22 cellular contexts compared by ENCODE assay signal in the genomic region with DNA sequence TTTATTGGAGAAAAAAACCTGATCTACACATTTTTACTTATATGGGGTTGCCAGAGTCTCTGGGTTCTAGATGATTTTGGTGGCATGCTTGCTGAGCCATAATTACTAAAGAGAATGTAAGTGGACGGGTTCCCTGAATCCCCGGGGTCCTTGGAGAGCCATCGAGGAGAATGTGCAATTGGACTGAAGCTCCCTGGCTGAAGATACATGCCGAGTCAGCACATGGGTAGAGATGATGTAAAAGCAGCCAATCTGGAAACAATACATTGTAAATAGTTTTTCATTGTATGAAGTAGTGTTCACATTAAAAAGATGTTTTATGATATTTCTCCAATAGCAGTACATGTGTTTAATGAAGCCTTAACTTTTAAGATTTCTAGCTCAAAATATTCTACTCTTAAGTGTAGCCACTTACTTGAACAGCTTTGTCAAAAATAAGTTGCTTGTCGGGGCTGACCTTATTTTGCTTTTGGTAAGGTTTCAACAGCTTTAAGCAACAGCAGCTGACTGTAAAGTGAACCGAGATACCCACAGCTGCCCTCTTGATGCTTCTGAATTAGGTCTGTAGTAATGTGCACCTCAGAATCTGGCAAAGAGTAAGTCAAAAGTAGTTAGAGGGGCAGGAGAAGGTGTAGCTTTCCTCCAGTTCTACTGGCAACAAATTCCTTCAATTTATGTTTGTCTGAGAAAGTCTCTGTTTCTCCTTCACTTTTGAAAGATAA.
DNase-seq lines count a peak whose midpoint lies in the region; ATAC-seq and TF ChIP-seq lines count a peak whose summit lies in the region.
"Had no signal": no experiment of that assay in that cellular context is flagged by ENCODE, and none has a peak within 500 bp of the region (broad histone marks: within the 10 kb centered on the region; RNA-seq: fewer than 3 reads in every experiment).

No MANE protein-coding gene starts in this region.

- no peaks in the 10 kb centered on the region for H3K9me3 ChIP-seq in CD4-positive, alpha-beta T cell (ENCODE audit: control insufficient read depth, low read length)
- H3K9me3 ChIP-seq in psoas muscle, result no peaks in the 10 kb centered on the region
- H3K9me3 ChIP-seq: SJSA1, spleen had no signal

- DNase-seq in CD4-positive, alpha-beta T cell, result no peak
- DNase-seq in DMS79 (lab: John Stamatoyannopoulos, UW), result peak; percentile 14
- peak; percentile 31 for DNase-seq in cerebellum (ENCODE audit: low spot score)
- DNase-seq in psoas muscle, result no peak
- no peak for DNase-seq in RKO (ENCODE audit: low spot score)
- no peak for DNase-seq in endothelial cell (ENCODE audit: low spot score)
- DNase-seq in NCI-H1092 treated with DMSO at 0.1 percent for 48 hours (lab: John Stamatoyannopoulos, UW), result no peak
- DNase-seq: activated CD4-positive, alpha-beta T cell treated with anti-CD3 and anti-CD28 coated beads, Interleukin-2, amount 50 U/mL, for 48 hours; activated naive CD4-positive, alpha-beta T cell treated with anti-CD3 and anti-CD28 coated beads, Interleukin-2, amount 10 ng/mL, durations not matched to agents 7 days and 5 days; anterior cingulate cortex; dermis blood vessel endothelial cell; HFFc6; MV-4-11; NCI-H146; NCI-H524 treated with DMSO at 0.1 percent for 48 hours; spleen; stimulated activated CD4-positive, alpha-beta T cell treated with anti-CD3 and anti-CD28 coated beads, Interleukin-2, amount 100 ng/mL, for 48 hours; T-helper 1 cell had no signal

- no peak for TF ChIP-seq CTCF in CD4-positive, alpha-beta T cell (IDR thresholded peaks at IDR 0.05)
- TF ChIP-seq CTCF in psoas muscle (IDR thresholded peaks at IDR 0.05) (no peak), endothelial cell (IDR thresholded peaks at IDR 0.05; ENCODE audit: unreplicated experiment) (no peak)

- CTCF ChIA-PET in CD4-positive, alpha-beta T cell (lab: Charles Lee), result no interaction called here

- intact Hi-C loops in CD4-positive, alpha-beta T cell (cut with DNase I, micrococcal nuclease), result no loop called here
- intact Hi-C loops in psoas muscle (cut with DNase I), result loop anchor here in 1 of 2 donors (5.0 kb wide), 1 partner anchor 52 kb away; no protein-coding TSS in a partner anchor

- H3K4me1 Mint-ChIP-seq in CD4-positive, alpha-beta T cell (ENCODE audit: low read depth), result peaks cover 36% of the 10 kb centered on the region
- no peaks in the 10 kb centered on the region for H3K4me1 Mint-ChIP-seq in endothelial cell (ENCODE audit: unreplicated experiment)
- H3K4me1 Mint-ChIP-seq: CD14-positive monocyte had no signal

- H3K27ac ChIP-seq in CD4-positive, alpha-beta T cell (ENCODE audit: low read depth, low read length), result no peak overlapping the region
- H3K27ac ChIP-seq in psoas muscle, result peak overlapping the region; percentile 87
- H3K27ac ChIP-seq: SJSA1, spleen had no signal

- H3K27me3 Mint-ChIP-seq in CD4-positive, alpha-beta T cell, result no peaks in the 10 kb centered on the region
- H3K27me3 Mint-ChIP-seq in endothelial cell (ENCODE audit: unreplicated experiment), result peaks cover 4% of the 10 kb centered on the region
- H3K27me3 Mint-ChIP-seq: activated naive CD4-positive, alpha-beta T cell treated with anti-CD3 and anti-CD28 coated beads, Interleukin-2, amount 10 ng/mL, durations not matched to agents 7 days and 5 days; type B pancreatic cell had no signal

- POLR2A ChIA-PET in CD4-positive, alpha-beta T cell (lab: Charles Lee), result interaction anchor here (0.5 to 2.0 kb wide), 2 partner anchors 61 to 202 kb away, joined by 3 to 5 read pairs; no protein-coding TSS in a partner anchor

- H3K27ac Mint-ChIP-seq in CD4-positive, alpha-beta T cell, result peak overlapping the region; percentile 60
- no peak overlapping the region for H3K27ac Mint-ChIP-seq in endothelial cell (ENCODE audit: unreplicated experiment)
- H3K27ac Mint-ChIP-seq: activated naive CD4-positive, alpha-beta T cell treated with anti-CD3 and anti-CD28 coated beads, Interleukin-2, amount 10 ng/mL, durations not matched to agents 7 days and 5 days; CD14-positive monocyte; HFFc6; type B pancreatic cell had no signal

- ATAC-seq in CD4-positive, alpha-beta T cell (ENCODE audit: poor library complexity), result no peak
- peak; percentile 34 to 75 (median 59) for ATAC-seq in psoas muscle
- ATAC-seq: left lobe of liver had no signal

- 19 to 33% (median 25%) methylated on average over 6 of the region's 6 CpGs for WGBS in psoas muscle, 3 donors

- H3K4me3 ChIP-seq in psoas muscle, result peak overlapping the region; percentile 15
- H3K4me3 ChIP-seq: SJSA1, spleen had no signal

- peaks cover 78% of the 10 kb centered on the region for H3K36me3 Mint-ChIP-seq in CD4-positive, alpha-beta T cell (ENCODE audit: low read depth)
- H3K36me3 Mint-ChIP-seq in endothelial cell (ENCODE audit: low read depth, unreplicated experiment), result no peaks in the 10 kb centered on the region
- H3K36me3 Mint-ChIP-seq: type B pancreatic cell had no signal

- no peaks in the 10 kb centered on the region for H3K36me3 ChIP-seq in psoas muscle (ENCODE audit: insufficient read depth in 1 of 2, low read depth in 1 of 2)
- H3K36me3 ChIP-seq: SJSA1 had no signal

- H3K9me3 Mint-ChIP-seq in CD4-positive, alpha-beta T cell, result no peaks in the 10 kb centered on the region
- H3K9me3 Mint-ChIP-seq in endothelial cell (ENCODE audit: unreplicated experiment), result no peaks in the 10 kb centered on the region
- H3K9me3 Mint-ChIP-seq: CD14-positive monocyte, HFFc6, type B pancreatic cell had no signal

- peaks cover 72% of the 10 kb centered on the region for H3K4me1 ChIP-seq in psoas muscle
- H3K4me1 ChIP-seq: SJSA1 had no signal

- H3K27me3 ChIP-seq in CD4-positive, alpha-beta T cell (ENCODE audit: control insufficient read depth, insufficient read depth, low read length), result no peaks in the 10 kb centered on the region
- no peaks in the 10 kb centered on the region for H3K27me3 ChIP-seq in psoas muscle (ENCODE audit: insufficient read depth in 3 of 3, low read length in 2 of 3)
- H3K27me3 ChIP-seq: SJSA1, spleen had no signal

- H3K4me3 Mint-ChIP-seq in CD4-positive, alpha-beta T cell, result no peak overlapping the region
- H3K4me3 Mint-ChIP-seq in endothelial cell (ENCODE audit: unreplicated experiment), result no peak overlapping the region
- H3K4me3 Mint-ChIP-seq: activated naive CD4-positive, alpha-beta T cell treated with anti-CD3 and anti-CD28 coated beads, Interleukin-2, amount 10 ng/mL, durations not matched to agents 7 days and 5 days; CD14-positive monocyte; HFFc6; type B pancreatic cell had no signal

Comparison
In these comparisons a context has a peak if more than half of its experiments do, and no peak if none do; other contexts are left out.
1. DNase-seq: peak in DMS79 (single experiment) and cerebellum (single experiment); none in CD4-positive, alpha-beta T cell (0 of 10), psoas muscle (0 of 2), RKO (single experiment), endothelial cell (single experiment) and NCI-H1092 treated with DMSO at 0.1 percent for 48 hours (single experiment).